Comparison of ENCODE assay signal across 23 cellular contexts in genomic region chr17:70787721-70788120, GRCh38.
"Had no signal": no experiment of that assay in that cellular context is flagged by ENCODE, and none has a peak within 500 bp of the region (broad histone marks: within the 10 kb centered on the region; RNA-seq: fewer than 3 reads in every experiment).

No MANE protein-coding gene starts in this region.

- H3K4me3 ChIP-seq: breast epithelium had no signal

- FAIRE-seq: TTC549 had no signal

- DNase-seq: activated CD4-positive, alpha-beta memory T cell treated with anti-CD3 and anti-CD28 coated beads for 36 hours; activated CD4-positive, alpha-beta T cell treated with anti-CD3 and anti-CD28 coated beads, Interleukin-2, amount 10 ng/mL, durations not matched to agents 7 days and 5 days; activated CD4-positive, CD25-positive, alpha-beta regulatory T cell; activated CD8-positive, alpha-beta memory T cell treated with anti-CD3 and anti-CD28 coated beads for 24 hours; activated gamma-delta T cell; activated naive CD4-positive, alpha-beta T cell treated with anti-CD3 and anti-CD28 coated beads, Interleukin-2, amount 10 ng/mL, durations not matched to agents 7 days and 5 days; activated naive CD8-positive, alpha-beta T cell treated with anti-CD3 and anti-CD28 coated beads for 36 hours; activated T-cell treated with anti-CD3 and anti-CD28 coated beads, Interleukin-2, amount 50 U/mL, for 48 hours; caudate nucleus; KBM-7; NCI-H1092; NCI-H1417; NCI-H1930; NCI-H2171; NCI-H2227 treated with DMSO at 0.1 percent for 48 hours; NCI-H510A treated with DMSO at 0.1 percent for 48 hours; PC-3; SHP77 treated with DMSO at 0.1 percent for 48 hours; T-helper 17 cell; T1000 had no signal

- ATAC-seq: activated T-helper 17 cell treated with anti-CD3 and anti-CD28 coated beads, Interleukin-2, amount 50 U/mL, for 72 hours; PC-3; T-helper 17 cell had no signal
